27 cellular contexts compared by ENCODE assay signal in the genomic region with DNA sequence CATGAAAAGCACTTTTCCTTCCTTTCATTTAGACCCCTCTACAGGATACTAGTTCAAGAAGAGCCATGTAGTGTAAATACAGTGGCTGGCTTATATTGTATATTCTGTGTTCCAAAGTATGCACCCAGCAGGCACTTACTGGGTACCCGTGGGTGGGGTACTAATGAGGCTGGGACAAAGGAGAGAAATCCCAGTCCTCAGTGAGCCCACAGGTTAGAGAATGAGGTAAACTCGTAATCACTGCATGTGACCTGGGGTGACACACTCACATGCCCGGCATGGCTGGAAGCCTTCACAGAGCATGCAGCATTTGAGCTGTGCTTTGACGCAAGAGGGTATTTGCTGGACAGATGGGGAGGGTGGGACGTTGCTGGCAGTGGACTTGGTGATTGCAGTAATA.
"Had no signal": no experiment of that assay in that cellular context is flagged by ENCODE, and none has a peak within 500 bp of the region (broad histone marks: within the 10 kb centered on the region; RNA-seq: fewer than 3 reads in every experiment).

No MANE protein-coding gene starts in this region.

- H3K9ac ChIP-seq: parathyroid adenoma had no signal

- H3K9me3 ChIP-seq: colonic mucosa, gastrocnemius medialis, prostate gland, spleen, testis, tibial artery had no signal

- H3K4me3 ChIP-seq: colonic mucosa, gastrocnemius medialis, lung, prostate gland, sigmoid colon, skin epidermis, spleen, testis, tibial artery had no signal

- H3K27ac ChIP-seq: colonic mucosa, epithelial cell of prostate, gastrocnemius medialis, parathyroid adenoma, prostate gland, sigmoid colon, skin epidermis, spleen, testis, tibial artery had no signal

- H3K4me3 Mint-ChIP-seq: dendritic cell treated with granulocyte-macrophage colony-stimulating factor and Interleukin-4, amounts not matched to agents 40 ng/mL and 50 ng/mL, for 4 days; endodermal cell; memory B cell; natural killer cell; stimulated activated memory B cell treated with anti-CD40 and anti-IgM and Interleukin-4, amounts not matched to agents 10 μg/mL and 1 μg/mL and 100 μg/mL, for 72 hours; type B pancreatic cell had no signal

- DNase-seq: colonic mucosa; effector CD8-positive, alpha-beta T cell; endodermal cell; foreskin fibroblast; gastrocnemius medialis; head of caudate nucleus; natural killer cell; right cardiac atrium; sigmoid colon; spleen; stimulated activated CD4-positive, alpha-beta T cell treated with anti-CD3 and anti-CD28 coated beads, Interleukin-4, amount 100 ng/mL, for 4 hours; stimulated activated naive CD8-positive, alpha-beta T cell treated with anti-CD3 and anti-CD28 coated beads, Interleukin-15, Interleukin-2, amounts not matched to agents 100 U/mL and 50 U/mL, for 24 hours; substantia nigra; testis; tibial artery had no signal

- H3K36me3 ChIP-seq: colonic mucosa, gastrocnemius medialis, prostate gland, sigmoid colon, spleen, tibial artery had no signal

- H3K27me3 ChIP-seq: colonic mucosa, gastrocnemius medialis, sigmoid colon, testis, tibial artery had no signal

- H3K4me1 ChIP-seq: colonic mucosa, gastrocnemius medialis, parathyroid adenoma, prostate gland, sigmoid colon, spleen, testis, tibial artery had no signal

- ATAC-seq: esophagus mucosa, gastrocnemius medialis, left lobe of liver, natural killer cell, right cardiac atrium had no signal

- H3K9me3 Mint-ChIP-seq: natural killer cell had no signal

- FAIRE-seq: keratinocyte had no signal

- H3K27ac Mint-ChIP-seq: dendritic cell treated with granulocyte-macrophage colony-stimulating factor and Interleukin-4, amounts not matched to agents 40 ng/mL and 50 ng/mL, for 4 days; endodermal cell; memory B cell; natural killer cell; stimulated activated memory B cell treated with anti-CD40 and anti-IgM and Interleukin-4, amounts not matched to agents 10 μg/mL and 1 μg/mL and 100 μg/mL, for 72 hours; type B pancreatic cell had no signal

- H3K4me1 Mint-ChIP-seq: memory B cell, natural killer cell had no signal

- H3K36me3 Mint-ChIP-seq: natural killer cell had no signal
